ENCODE assay signal across 8 cellular contexts in the genomic region with DNA sequence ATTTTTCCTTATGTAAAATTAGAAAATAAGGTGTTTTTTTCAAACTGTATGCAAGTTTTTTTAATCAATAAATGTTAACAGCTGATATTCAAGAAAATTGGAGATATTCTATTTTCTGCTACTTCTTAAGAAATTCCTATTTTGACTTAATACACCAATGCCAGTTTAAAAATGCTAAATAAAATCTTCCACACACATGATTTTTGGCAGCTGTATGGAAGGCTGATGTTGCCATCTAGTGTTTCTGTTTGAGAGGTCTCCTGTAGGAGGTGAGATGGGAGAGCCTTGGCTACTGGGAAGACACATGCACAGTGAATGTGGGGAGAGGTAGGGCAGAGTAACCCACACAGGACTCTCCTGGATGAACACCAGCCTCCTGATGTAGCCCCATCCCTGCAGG. TPM values are rescaled to one million over a fixed set of nuclear protein-coding genes. Genes with fewer than 3 reads are reported as not detected.
A peak's percentile ranks its signal among the peaks of the same experiment; 100 is the strongest.
DNase-seq lines count a peak whose midpoint lies in the region; ATAC-seq and TF ChIP-seq lines count a peak whose summit lies in the region.

No MANE protein-coding gene starts in this region.

- H3K4me3 ChIP-seq in RWPE2 (ENCODE audit: severe bottlenecking), result no peak overlapping the region
- H3K4me3 ChIP-seq in mammary epithelial cell (replicated peaks in 1 of 3; ENCODE audit: insufficient read depth in 1 of 3, low read depth in 2 of 3, low read length in 3 of 3), result no peak overlapping the region
- H3K4me3 ChIP-seq in aorta (ENCODE audit: low read length in 2 of 2), result no peak overlapping the region

- in situ Hi-C loops in mammary epithelial cell (cut with MboI; ENCODE audit: low sequenced_read_pairs in 2 of 2), result no loop called here

- H3K4me2 ChIP-seq in mammary epithelial cell (ENCODE audit: insufficient read depth, low read depth, low read length), result no peak overlapping the region

- no peaks in the 10 kb centered on the region for H3K4me1 ChIP-seq in RWPE2 (ENCODE audit: insufficient read depth, poor library complexity, severe bottlenecking)
- no peaks in the 10 kb centered on the region for H3K4me1 ChIP-seq in mammary epithelial cell (ENCODE audit: insufficient read depth, low read length)
- H3K4me1 ChIP-seq in aorta (ENCODE audit: control insufficient read depth in 1 of 2, insufficient read depth in 2 of 2, low read length in 2 of 2), result no peaks in the 10 kb centered on the region

- ATAC-seq in GM18867 (IDR thresholded peaks at IDR 0.05; ENCODE audit: unreplicated experiment) (peak; percentile 70), HG03442 (IDR thresholded peaks at IDR 0.05; ENCODE audit: unreplicated experiment) (peak; percentile 89), RWPE2 (ENCODE audit: low read depth) (peak; percentile 77), aorta (ENCODE audit: low FRiP score) (peak; percentile 63), HG02973 (IDR thresholded peaks at IDR 0.05; ENCODE audit: unreplicated experiment) (no peak)

- DNase-seq in D341Med (ENCODE audit: low spot score) (peak; percentile 67), RWPE2 (ENCODE audit: low spot score) (no peak), mammary epithelial cell (peak; percentile 35), left kidney (ENCODE audit: low read depth, low spot score) (peak; percentile 64), aorta (no peak)

- H4K20me1 ChIP-seq in mammary epithelial cell (ENCODE audit: insufficient read depth, low read length), result no peaks in the 10 kb centered on the region

- no peaks in the 10 kb centered on the region for H3K9me3 ChIP-seq in RWPE2 (ENCODE audit: severe bottlenecking)
- no peaks in the 10 kb centered on the region for H3K9me3 ChIP-seq in mammary epithelial cell (replicated peaks; ENCODE audit: insufficient read depth, low read length)
- H3K9me3 ChIP-seq in aorta (ENCODE audit: control insufficient read depth, low read length), result no peaks in the 10 kb centered on the region

- no peak overlapping the region for H2AFZ ChIP-seq in mammary epithelial cell (ENCODE audit: low read depth, low read length)

- H3K79me2 ChIP-seq in mammary epithelial cell (ENCODE audit: insufficient read depth, low read length), result no peaks in the 10 kb centered on the region

- intact Hi-C loops in mammary epithelial cell (cut with micrococcal nuclease), result loop anchor here (1.0 to 10.0 kb wide), 3 partner anchors 97 to 582 kb away; no protein-coding TSS in a partner anchor
- intact Hi-C loops in aorta (cut with DNase I), result loop anchor here (2.0 kb wide), 1 partner anchor 96 kb away; no protein-coding TSS in a partner anchor

- H3K36me3 ChIP-seq in RWPE2 (ENCODE audit: low read depth) (no peaks in the 10 kb centered on the region), mammary epithelial cell (ENCODE audit: insufficient read depth, low read length) (no peaks in the 10 kb centered on the region), aorta (ENCODE audit: control insufficient read depth in 1 of 2, insufficient read depth in 2 of 2, low read length in 1 of 2) (no peaks in the 10 kb centered on the region)

- H3K27me3 ChIP-seq in RWPE2 (ENCODE audit: insufficient read depth, poor library complexity, severe bottlenecking) (no peaks in the 10 kb centered on the region), mammary epithelial cell (ENCODE audit: insufficient read depth, low read length) (no peaks in the 10 kb centered on the region), aorta (ENCODE audit: control insufficient read depth in 1 of 2, insufficient read depth in 2 of 2, low read length in 1 of 2) (no peaks in the 10 kb centered on the region)

- BruUV-seq in mammary epithelial cell (replicated peaks; lab: Mats Ljungman, UMichigan), result no TSS peak

- TF ChIP-seq CTCF in RWPE2 (IDR thresholded peaks at IDR 0.05; ENCODE audit: poor library complexity, severe bottlenecking) (peak; percentile 47), mammary epithelial cell (conservative IDR thresholded peaks at IDR 0.05 in 1 of 2, IDR thresholded peaks at IDR 0.05 in 1 of 2; ENCODE audit: extremely low read depth in 1 of 2, insufficient read depth in 1 of 2, low read depth in 1 of 2, low read length in 2 of 2) (peak in 1 of 2 donors; percentile 37)

- H3K9ac ChIP-seq in mammary epithelial cell (ENCODE audit: insufficient read depth, low read length), result no peak overlapping the region

- H3K27ac ChIP-seq in RWPE2 (ENCODE audit: poor library complexity, severe bottlenecking) (no peak overlapping the region), mammary epithelial cell (ENCODE audit: insufficient read depth, low read depth, low read length) (no peak overlapping the region), aorta (ENCODE audit: low read depth in 1 of 2, low read length in 2 of 2) (no peak overlapping the region)

- CTCF ChIA-PET in mammary epithelial cell (lab: Charles Lee; ENCODE audit: low non-redundant PET), result no interaction called here

- dilution Hi-C loops in mammary epithelial cell (cut with HindIII; ENCODE audit: low sequenced_read_pairs), result no loop called here

RNA-seq across cellular contexts. Expression of a gene that starts 29.2 kb away (rescaled TPM):
- total RNA-seq in mammary epithelial cell (not detected), aorta (not detected)
- polyA plus RNA-seq in mammary epithelial cell (not detected), aorta (not detected)
- not detected for polyA minus RNA-seq in mammary epithelial cell

RNA-seq across cellular contexts. Expression of a gene that starts 49.2 kb away (rescaled TPM):
- not detected for total RNA-seq in mammary epithelial cell
- not detected for polyA plus RNA-seq in mammary epithelial cell
- polyA minus RNA-seq in mammary epithelial cell, result not detected
- total RNA-seq in aorta, result not detected
- polyA plus RNA-seq in aorta, result not detected

Comparison
In these comparisons a context has a peak if more than half of its experiments do, and no peak if none do; other contexts are left out.
1. DNase-seq: peak in D341Med (single experiment), mammary epithelial cell (single experiment) and left kidney (single experiment); none in RWPE2 (single experiment) and aorta (0 of 2).